ENCODE assay signal across 19 cellular contexts in genomic region chr13:47136659-47136975, GRCh38.
"Had no signal": no experiment of that assay in that cellular context is flagged by ENCODE, and none has a peak within 500 bp of the region (broad histone marks: within the 10 kb centered on the region; RNA-seq: fewer than 3 reads in every experiment).

No MANE protein-coding gene starts in this region.

- H3K27me3 Mint-ChIP-seq: stimulated activated naive CD8-positive, alpha-beta T cell treated with anti-CD3 and anti-CD28 coated beads, Interleukin-15, amount 100 ng/mL, for 72 hours had no signal

- H3K27ac Mint-ChIP-seq: immature natural killer cell; naive B cell; stimulated activated naive B cell treated with anti-CD40 and anti-IgM and Interleukin-4, amounts not matched to agents 10 μg/mL and 1 μg/mL and 100 μg/mL, for 72 hours; stimulated activated naive CD8-positive, alpha-beta T cell treated with anti-CD3 and anti-CD28 coated beads, Interleukin-15, amount 100 ng/mL, for 72 hours had no signal

- FAIRE-seq: keratinocyte had no signal

- H3K36me3 Mint-ChIP-seq: immature natural killer cell; stimulated activated naive B cell treated with anti-CD40 and anti-IgM and Interleukin-4, amounts not matched to agents 10 μg/mL and 1 μg/mL and 100 μg/mL, for 72 hours had no signal

- DNase-seq: colonic mucosa; dermis blood vessel endothelial cell; esophagus squamous epithelium; foreskin keratinocyte; immature natural killer cell; left cardiac atrium; left ventricle myocardium superior; mesendoderm; naive B cell; posterior cingulate gyrus; sigmoid colon; stimulated activated CD4-positive, alpha-beta T cell treated with anti-CD3 and anti-CD28 coated beads, Interleukin-2, amount 100 ng/mL, for 24 hours; stimulated activated CD4-positive, alpha-beta T cell treated with anti-CD3 and anti-CD28 coated beads, Interleukin-4, amount 100 ng/mL, for 4 hours; stimulated activated naive B cell treated with anti-CD40 and anti-IgM and Interleukin-4, amounts not matched to agents 10 μg/mL and 1 μg/mL and 100 μg/mL, for 72 hours; stimulated activated naive CD8-positive, alpha-beta T cell treated with anti-CD3 and anti-CD28 coated beads, Interleukin-15, amount 100 ng/mL, for 72 hours; testis; transverse colon had no signal

- H3K4me3 Mint-ChIP-seq: immature natural killer cell; naive B cell; nephron; stimulated activated naive B cell treated with anti-CD40 and anti-IgM and Interleukin-4, amounts not matched to agents 10 μg/mL and 1 μg/mL and 100 μg/mL, for 72 hours; stimulated activated naive CD8-positive, alpha-beta T cell treated with anti-CD3 and anti-CD28 coated beads, Interleukin-15, amount 100 ng/mL, for 72 hours had no signal

- H3K4me1 Mint-ChIP-seq: immature natural killer cell; stimulated activated naive CD8-positive, alpha-beta T cell treated with anti-CD3 and anti-CD28 coated beads, Interleukin-15, amount 100 ng/mL, for 72 hours had no signal

- H3K9me3 Mint-ChIP-seq: nephron; stimulated activated naive CD8-positive, alpha-beta T cell treated with anti-CD3 and anti-CD28 coated beads, Interleukin-15, amount 100 ng/mL, for 72 hours had no signal
